Comparison of ENCODE assay signal across 8 cellular contexts in the genomic region with DNA sequence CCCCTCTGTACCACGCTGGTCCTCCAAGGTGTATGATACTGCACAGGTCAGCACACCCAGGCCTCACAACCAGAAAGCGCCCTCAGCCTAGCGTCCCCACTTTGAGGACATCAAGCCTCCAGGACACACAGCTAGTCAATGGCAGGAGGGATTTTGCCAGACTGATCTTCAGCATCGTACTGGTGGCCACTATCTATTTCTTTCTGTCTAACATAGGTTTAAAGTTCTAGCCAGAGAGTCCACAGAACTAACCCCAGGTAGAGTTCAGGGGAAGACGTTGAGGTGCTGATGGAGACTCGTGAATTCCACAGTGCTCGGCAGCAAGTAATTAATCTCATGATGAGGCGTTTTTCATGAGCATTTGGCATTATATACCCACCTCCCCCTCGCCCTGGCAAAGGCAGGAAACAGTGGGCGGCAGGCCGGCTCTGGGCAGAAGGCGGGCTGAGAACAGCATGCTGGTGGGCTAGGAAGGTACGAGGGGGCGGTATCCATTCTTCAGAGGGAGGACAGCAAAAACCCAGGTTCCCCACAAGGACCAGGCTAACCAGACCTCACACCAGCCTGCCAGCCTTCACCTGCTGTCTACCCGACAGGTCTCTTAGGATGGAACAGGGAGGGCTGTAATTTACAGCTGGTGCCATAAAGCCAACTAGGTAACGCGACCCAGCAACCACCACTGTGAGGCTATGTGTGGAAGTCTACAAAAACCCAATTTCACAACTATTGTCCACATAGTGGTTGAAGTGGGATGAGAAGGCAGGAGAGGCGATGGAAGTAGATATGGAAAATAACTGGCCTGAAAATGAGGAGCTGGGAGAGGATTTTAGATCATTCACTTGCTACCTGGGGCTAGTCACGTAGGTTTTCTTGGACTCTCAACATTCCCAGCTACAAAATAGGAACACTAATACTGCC. TPM values are rescaled to one million over a fixed set of nuclear protein-coding genes. Genes with fewer than 3 reads are reported as not detected.
DNase-seq lines count a peak whose midpoint lies in the region; ATAC-seq and TF ChIP-seq lines count a peak whose summit lies in the region.

No MANE protein-coding gene starts in this region.

- peak overlapping the region; percentile 10 to 58 (median 48); a peak in 15 of 22 replicates for H3K9ac ChIP-seq in BLaER1 treated with 17β-estradiol and CSF1 and Interleukin-3, amounts not matched to agents 10 nM and 100 nM

- H3K27me3 Mint-ChIP-seq in central memory CD8-positive, alpha-beta T cell, result no peaks in the 10 kb centered on the region
- no peaks in the 10 kb centered on the region for H3K27me3 Mint-ChIP-seq in nephron progenitor cell (ENCODE audit: low read depth, poor library complexity)

- H3K4me1 Mint-ChIP-seq in central memory CD8-positive, alpha-beta T cell, result peaks cover 90% of the 10 kb centered on the region
- peaks cover 98% of the 10 kb centered on the region for H3K4me1 Mint-ChIP-seq in nephron progenitor cell

- CTCF ChIA-PET in PC-9 (lab: Charles Lee), result interaction anchor here (0.6 kb wide), 1 partner anchor 62 kb away, joined by 16 read pairs; no protein-coding TSS in a partner anchor

- TF ChIP-seq CTCF in PC-9 (conservative IDR thresholded peaks at IDR 0.05), result no peak
- no peak for TF ChIP-seq CTCF in nephron progenitor cell (IDR thresholded peaks at IDR 0.05)

- no peaks in the 10 kb centered on the region for H3K9me2 ChIP-seq in PC-9 (ENCODE audit: insufficient read depth)

- H3K36me3 Mint-ChIP-seq in central memory CD8-positive, alpha-beta T cell (ENCODE audit: insufficient read depth), result peaks cover 43% of the 10 kb centered on the region
- H3K36me3 Mint-ChIP-seq in nephron progenitor cell (ENCODE audit: low read depth), result no peaks in the 10 kb centered on the region

- H3K4me3 ChIP-seq in BLaER1 treated with 17β-estradiol and CSF1 and Interleukin-3, amounts not matched to agents 10 nM and 100 nM, result peak overlapping the region in 1 of 10 experiments; percentile 39; a peak in 2 of 20 replicates
- peak overlapping the region; percentile 43 for H3K4me3 ChIP-seq in PC-9

- H3K27me3 ChIP-seq in BLaER1 treated with 17β-estradiol and CSF1 and Interleukin-3, amounts not matched to agents 10 nM and 100 nM, result no peaks in the 10 kb centered on the region
- H3K27me3 ChIP-seq in PC-9 (ENCODE audit: insufficient read depth, low read depth), result no peaks in the 10 kb centered on the region

- DNase-seq in PC-9 (no peak), nephron progenitor cell (no peak)
- DNase-seq in central memory CD8-positive, alpha-beta T cell (ENCODE audit: low spot score in 2 of 2), result no peak
- no peak for DNase-seq in activated CD4-positive, CD25-positive, alpha-beta regulatory T cell treated with anti-CD3 and anti-CD28 coated beads, Interleukin-2, amount 50 U/mL, for 72 hours

- H3K9me3 ChIP-seq in BLaER1 treated with 17β-estradiol and CSF1 and Interleukin-3, amounts not matched to agents 10 nM and 100 nM (replicated peaks in 1 of 11), result no peaks in the 10 kb centered on the region
- H3K9me3 ChIP-seq in PC-9 (ENCODE audit: insufficient read depth, low read depth), result no peaks in the 10 kb centered on the region

- peak overlapping the region; percentile 97 for H3K27ac Mint-ChIP-seq in central memory CD8-positive, alpha-beta T cell (ENCODE audit: low read depth)
- peak overlapping the region; percentile 85 for H3K27ac Mint-ChIP-seq in nephron progenitor cell

- H2AFZ ChIP-seq in PC-9, result no peak overlapping the region

- H3K9me3 Mint-ChIP-seq in central memory CD8-positive, alpha-beta T cell, result no peaks in the 10 kb centered on the region
- H3K9me3 Mint-ChIP-seq in nephron progenitor cell, result no peaks in the 10 kb centered on the region

- intact Hi-C loops in PC-9 (cut with micrococcal nuclease; ENCODE audit: unreplicated experiment), result no loop called here

- peaks cover 97% of the 10 kb centered on the region for H3F3A ChIP-seq in PC-9 (ENCODE audit: insufficient read depth, low read depth)

- H3K4me2 ChIP-seq in BLaER1 treated with 17β-estradiol and CSF1 and Interleukin-3, amounts not matched to agents 10 nM and 100 nM, result peak overlapping the region; percentile 89 to 100 (median 98)
- H3K4me2 ChIP-seq in PC-9, result peak overlapping the region; percentile 74

- BruUV-seq in PC-9 (replicated peaks; lab: Mats Ljungman, UMichigan), result no TSS peak

- peaks cover 100% of the 10 kb centered on the region for H3K79me2 ChIP-seq in PC-9 (ENCODE audit: low read depth)

- H4K20me1 ChIP-seq in BLaER1 treated with 17β-estradiol and CSF1 and Interleukin-3, amounts not matched to agents 10 nM and 100 nM, result peaks cover 100% of the 10 kb centered on the region in 11 experiments
- H4K20me1 ChIP-seq in PC-9 (ENCODE audit: insufficient read depth), result peaks cover 85% of the 10 kb centered on the region

- no peak for ATAC-seq in central memory CD8-positive, alpha-beta T cell (replicated peaks; ENCODE audit: extremely low read depth, poor library complexity, severe bottlenecking)
- ATAC-seq in GM19324 (IDR thresholded peaks at IDR 0.05; ENCODE audit: low FRiP score, unreplicated experiment) (no peak), GM18867 (IDR thresholded peaks at IDR 0.05; ENCODE audit: unreplicated experiment) (no peak), HG03354 (IDR thresholded peaks at IDR 0.05; ENCODE audit: poor library complexity, severe bottlenecking, unreplicated experiment) (no peak)

- peak overlapping the region; percentile 89 for H3K4me3 Mint-ChIP-seq in central memory CD8-positive, alpha-beta T cell
- H3K4me3 Mint-ChIP-seq in nephron progenitor cell, result peak overlapping the region; percentile 54

- POLR2A ChIA-PET in PC-9 (lab: Charles Lee; ENCODE audit: unreplicated experiment), result interaction anchor here (0.6 to 1.1 kb wide), 4 partner anchors 10 to 96 kb away, joined by 3 to 4 read pairs (median 4); no protein-coding TSS in a partner anchor

- peak overlapping the region in 10 of 11 experiments; percentile 2 to 85 (median 42); a peak in 16 of 22 replicates for H3K27ac ChIP-seq in BLaER1 treated with 17β-estradiol and CSF1 and Interleukin-3, amounts not matched to agents 10 nM and 100 nM
- peak overlapping the region; percentile 78 for H3K27ac ChIP-seq in PC-9

- H3K36me3 ChIP-seq in BLaER1 treated with 17β-estradiol and CSF1 and Interleukin-3, amounts not matched to agents 10 nM and 100 nM, result peaks cover 18 to 99% (median 81%) of the 10 kb centered on the region in 11 experiments; a peak in 21 of 22 replicates
- peaks cover 17% of the 10 kb centered on the region for H3K36me3 ChIP-seq in PC-9 (ENCODE audit: low read depth)

- peaks cover 100% of the 10 kb centered on the region in 10 experiments for H3K4me1 ChIP-seq in BLaER1 treated with 17β-estradiol and CSF1 and Interleukin-3, amounts not matched to agents 10 nM and 100 nM
- peaks cover 100% of the 10 kb centered on the region for H3K4me1 ChIP-seq in PC-9 (replicated peaks; ENCODE audit: insufficient read depth)

RNA-seq across cellular contexts. Expression of gene MYH9, which starts 18.5 kb away (rescaled TPM):
- 758 and 776 TPM in 2 replicates for total RNA-seq in PC-9 (2021)
